8 cellular contexts compared by ENCODE assay signal in the genomic region with DNA sequence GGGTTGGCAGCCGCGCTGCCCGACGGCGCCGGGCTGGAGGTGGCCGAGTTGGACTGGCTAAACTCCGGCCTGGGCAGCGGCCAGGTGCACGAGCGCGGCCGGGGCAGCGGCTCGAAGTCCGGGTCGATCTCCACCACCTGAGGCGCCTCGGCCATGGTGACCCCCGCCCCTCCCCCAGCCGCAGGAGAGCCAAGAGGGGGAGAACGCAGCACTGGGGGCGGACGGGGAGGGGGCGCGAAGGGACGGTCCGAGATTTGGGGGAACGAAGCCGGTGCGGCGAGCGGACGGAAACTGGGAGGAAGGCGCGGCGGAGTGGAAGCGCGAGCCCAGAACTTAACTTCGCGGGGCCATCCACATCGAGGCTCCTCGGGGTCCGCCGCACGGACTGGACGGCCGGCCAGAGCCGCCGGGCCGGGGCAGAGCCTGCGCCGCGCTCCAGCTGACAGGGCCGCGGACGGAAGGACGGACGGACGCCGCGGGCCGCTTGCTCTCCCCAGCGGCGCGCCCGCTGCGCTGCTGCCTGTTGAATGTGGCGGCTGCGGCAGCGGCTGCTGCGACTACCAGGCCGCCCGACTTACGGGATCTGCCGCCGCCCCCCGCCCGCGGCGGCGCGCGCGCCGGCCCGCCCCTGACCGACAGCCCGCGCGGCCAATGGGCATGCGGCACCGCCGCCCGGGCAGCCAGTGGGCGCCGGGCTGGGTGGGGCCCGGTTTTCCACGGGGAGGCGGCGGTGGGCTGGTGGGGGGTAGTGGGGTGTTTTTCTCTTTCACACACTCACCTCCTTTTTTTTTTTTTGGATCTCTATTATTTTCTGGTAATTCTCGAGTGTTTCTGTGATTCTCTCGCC. TPM values are rescaled to one million over a fixed set of nuclear protein-coding genes. Genes with fewer than 3 reads are reported as not detected.
A peak's percentile ranks its signal among the peaks of the same experiment; 100 is the strongest.
DNase-seq lines count a peak whose midpoint lies in the region; ATAC-seq lines count a peak whose summit lies in the region.

A gene (minus strand): TSS at position 584 of the 847 bp plus-strand sequence. CDS start 429 bp downstream, at position 155.

- H3K36me3 Mint-ChIP-seq in activated CD4-positive, alpha-beta T cell treated with anti-CD3 and anti-CD28 coated beads, Interleukin-2, amount 10 ng/mL, durations not matched to agents 24 days and 14 days (ENCODE audit: low read depth): peaks cover 16% of the 10 kb centered on the region

- H3K4me3 Mint-ChIP-seq in activated CD4-positive, alpha-beta T cell treated with anti-CD3 and anti-CD28 coated beads, Interleukin-2, amount 10 ng/mL, durations not matched to agents 24 days and 14 days: peak within 1 kb of the TSS; percentile 93

- ATAC-seq in GM18867 (IDR thresholded peaks at IDR 0.05; ENCODE audit: unreplicated experiment) (peak; percentile 66), HG03095 (IDR thresholded peaks at IDR 0.05; ENCODE audit: unreplicated experiment) (peak; percentile 51), left lobe of liver (peak; percentile 77)

- no peaks in the 10 kb centered on the region for H3K9me3 Mint-ChIP-seq in activated CD4-positive, alpha-beta T cell treated with anti-CD3 and anti-CD28 coated beads, Interleukin-2, amount 10 ng/mL, durations not matched to agents 24 days and 14 days

- H3K27me3 Mint-ChIP-seq in activated CD4-positive, alpha-beta T cell treated with anti-CD3 and anti-CD28 coated beads, Interleukin-2, amount 10 ng/mL, durations not matched to agents 24 days and 14 days: no peaks in the 10 kb centered on the region

- peaks cover 35% of the 10 kb centered on the region for H3K4me1 Mint-ChIP-seq in activated CD4-positive, alpha-beta T cell treated with anti-CD3 and anti-CD28 coated beads, Interleukin-2, amount 10 ng/mL, durations not matched to agents 24 days and 14 days

- peak within 1 kb of the TSS; percentile 95 for H3K27ac Mint-ChIP-seq in activated CD4-positive, alpha-beta T cell treated with anti-CD3 and anti-CD28 coated beads, Interleukin-2, amount 10 ng/mL, durations not matched to agents 24 days and 14 days

- intact Hi-C loops in activated CD4-positive, alpha-beta T cell treated with anti-CD3 and anti-CD28 coated beads, Interleukin-2, amount 10 ng/mL, durations not matched to agents 24 days and 14 days (cut with micrococcal nuclease): loop anchor here (2.0 to 10.0 kb wide), 4 partner anchors 105 to 395 kb away; a partner anchor contains a TSS

- peak; percentile 99 for DNase-seq in AG08395 (ENCODE audit: low spot score)
- DNase-seq in NCI-H446 (lab: John Stamatoyannopoulos, UW): peak; percentile 56 to 92
- DNase-seq in activated CD4-positive, alpha-beta T cell treated with anti-CD3 and anti-CD28 coated beads, Interleukin-2, amount 10 ng/mL, durations not matched to agents 24 days and 14 days: peak; percentile 97
- DNase-seq in cortex of kidney (lab: John Stamatoyannopoulos, UW): peak; percentile 30
- peak; percentile 93 for DNase-seq in left lobe of liver (ENCODE audit: low spot score)
- peak; percentile 89 for DNase-seq in stimulated activated CD4-positive, alpha-beta T cell treated with anti-CD3 and anti-CD28 coated beads, Interleukin-2, amount 100 ng/mL, for 24 hours

RNA-seq across cellular contexts. Expression of the gene that starts here (rescaled TPM):
- 38.1 and 39.6 TPM in 2 replicates for total RNA-seq in activated CD4-positive, alpha-beta T cell treated with anti-CD3 and anti-CD28 coated beads, Interleukin-2, amount 10 ng/mL, durations not matched to agents 24 days and 14 days
- 13.3 TPM for total RNA-seq in left lobe of liver

Comparison
In these comparisons a context has a peak if more than half of its experiments do, and no peak if none do; other contexts are left out.
1. Peak in every context shown above with its lines: DNase-seq and ATAC-seq.
2. DNase-seq: peak in every context shown above with its lines; median percentile 99 in AG08395; 97 in activated CD4-positive, alpha-beta T cell treated with anti-CD3 and anti-CD28 coated beads, Interleukin-2, amount 10 ng/mL, durations not matched to agents 24 days and 14 days; 93 in left lobe of liver; 89 in stimulated activated CD4-positive, alpha-beta T cell treated with anti-CD3 and anti-CD28 coated beads, Interleukin-2, amount 100 ng/mL, for 24 hours; 74 in NCI-H446; 30 in cortex of kidney.